11 cellular contexts compared by ENCODE assay signal in the genomic region with DNA sequence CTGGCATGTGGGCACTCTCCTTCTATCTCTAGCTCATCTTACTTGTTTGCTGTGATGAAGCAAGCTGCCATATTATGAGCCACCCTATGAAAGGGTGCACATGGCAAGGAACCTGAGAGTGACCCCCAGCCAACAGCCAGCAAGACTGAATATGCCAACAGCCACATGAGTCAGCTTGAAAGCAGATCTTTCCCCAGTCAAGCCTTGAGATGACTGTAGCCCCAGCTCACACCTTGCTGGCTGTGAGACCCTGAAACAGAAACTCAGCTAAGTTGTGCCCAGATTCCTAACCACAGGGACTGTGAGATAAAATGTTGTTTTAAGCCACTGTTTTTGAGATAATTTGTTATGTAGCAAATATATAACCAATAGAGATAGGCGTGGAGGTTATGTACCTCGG. TPM values are rescaled to one million over a fixed set of nuclear protein-coding genes. Genes with fewer than 3 reads are reported as not detected.
DNase-seq lines count a peak whose midpoint lies in the region; ATAC-seq and TF ChIP-seq lines count a peak whose summit lies in the region.
"Had no signal": no experiment of that assay in that cellular context is flagged by ENCODE, and none has a peak within 500 bp of the region (broad histone marks: within the 10 kb centered on the region; RNA-seq: fewer than 3 reads in every experiment).

No MANE protein-coding gene starts in this region.

- H3K4me3 Mint-ChIP-seq in MCF 10A (ENCODE audit: unreplicated experiment): no peak overlapping the region
- H3K4me3 Mint-ChIP-seq in activated naive CD8-positive, alpha-beta T cell treated with anti-CD3 and anti-CD28 coated beads for 36 hours: no peak overlapping the region
- H3K4me3 Mint-ChIP-seq in stimulated activated naive B cell treated with anti-CD40 and anti-IgM and Interleukin-4, amounts not matched to agents 10 μg/mL and 1 μg/mL and 100 μg/mL, for 72 hours: no peak overlapping the region
- H3K4me3 Mint-ChIP-seq: neural crest cell had no signal

- DNase-seq in MCF 10A (ENCODE audit: unreplicated experiment) (peak; percentile 14), breast epithelium (ENCODE audit: low spot score in 2 of 2) (no peak), AG20443 (ENCODE audit: low spot score) (no peak), UCSD-AML1 (lab: John Stamatoyannopoulos, UW; ENCODE audit: unreplicated experiment) (no peak), NCI-H2227 (lab: John Stamatoyannopoulos, UW; ENCODE audit: unreplicated experiment) (no peak)
- peak; percentile 55 for DNase-seq in activated naive CD8-positive, alpha-beta T cell treated with anti-CD3 and anti-CD28 coated beads for 36 hours
- DNase-seq in stimulated activated naive B cell treated with anti-CD40 and anti-IgM and Interleukin-4, amounts not matched to agents 10 μg/mL and 1 μg/mL and 100 μg/mL, for 72 hours: peak; percentile 11

- no peaks in the 10 kb centered on the region for H3K9me3 Mint-ChIP-seq in MCF 10A (ENCODE audit: unreplicated experiment)
- no peaks in the 10 kb centered on the region for H3K9me3 Mint-ChIP-seq in activated naive CD8-positive, alpha-beta T cell treated with anti-CD3 and anti-CD28 coated beads for 36 hours
- H3K9me3 Mint-ChIP-seq in stimulated activated naive B cell treated with anti-CD40 and anti-IgM and Interleukin-4, amounts not matched to agents 10 μg/mL and 1 μg/mL and 100 μg/mL, for 72 hours: no peaks in the 10 kb centered on the region

- H3K27ac ChIP-seq in breast epithelium: no peak overlapping the region
- H3K27ac ChIP-seq: BLaER1 had no signal

- POLR2A ChIA-PET in MCF 10A (lab: Yijun Ruan, JAX): interaction anchor here (1.2 kb wide), 1 partner anchor 107 kb away, joined by 3 read pairs; the partner anchor contains the start of gene TSPYL2

- no peaks in the 10 kb centered on the region for H3K27me3 ChIP-seq in breast epithelium
- H3K27me3 ChIP-seq: BLaER1 had no signal

- no peaks in the 10 kb centered on the region for H3K4me1 ChIP-seq in breast epithelium
- H3K4me1 ChIP-seq: BLaER1, HAP-1 had no signal

- H3K27ac Mint-ChIP-seq in MCF 10A (ENCODE audit: low read depth, unreplicated experiment): no peak overlapping the region
- H3K27ac Mint-ChIP-seq in activated naive CD8-positive, alpha-beta T cell treated with anti-CD3 and anti-CD28 coated beads for 36 hours: peak overlapping the region; percentile 67
- peak overlapping the region; percentile 31 for H3K27ac Mint-ChIP-seq in stimulated activated naive B cell treated with anti-CD40 and anti-IgM and Interleukin-4, amounts not matched to agents 10 μg/mL and 1 μg/mL and 100 μg/mL, for 72 hours

- TF ChIP-seq CTCF in MCF 10A (IDR thresholded peaks at IDR 0.05; ENCODE audit: unreplicated experiment): no peak
- TF ChIP-seq CTCF in breast epithelium (IDR thresholded peaks at IDR 0.05): no peak

- peaks cover 10% of the 10 kb centered on the region for H3K36me3 ChIP-seq in breast epithelium

- H3K9me3 ChIP-seq in breast epithelium: no peaks in the 10 kb centered on the region
- H3K9me3 ChIP-seq: BLaER1, HAP-1 had no signal

- no peak for TF ChIP-seq POLR2A in breast epithelium (IDR thresholded peaks at IDR 0.05)

- H3K4me3 ChIP-seq in breast epithelium: no peak overlapping the region
- H3K4me3 ChIP-seq: BLaER1, HAP-1 had no signal

- H3K27me3 Mint-ChIP-seq in MCF 10A (ENCODE audit: insufficient read depth, unreplicated experiment): no peaks in the 10 kb centered on the region
- no peaks in the 10 kb centered on the region for H3K27me3 Mint-ChIP-seq in activated naive CD8-positive, alpha-beta T cell treated with anti-CD3 and anti-CD28 coated beads for 36 hours
- no peaks in the 10 kb centered on the region for H3K27me3 Mint-ChIP-seq in stimulated activated naive B cell treated with anti-CD40 and anti-IgM and Interleukin-4, amounts not matched to agents 10 μg/mL and 1 μg/mL and 100 μg/mL, for 72 hours

- no peaks in the 10 kb centered on the region for H3K4me1 Mint-ChIP-seq in MCF 10A (ENCODE audit: insufficient read depth, unreplicated experiment)
- peaks cover 14% of the 10 kb centered on the region for H3K4me1 Mint-ChIP-seq in activated naive CD8-positive, alpha-beta T cell treated with anti-CD3 and anti-CD28 coated beads for 36 hours
- peaks cover 6 to 7% of the 10 kb centered on the region in 2 donors for H3K4me1 Mint-ChIP-seq in stimulated activated naive B cell treated with anti-CD40 and anti-IgM and Interleukin-4, amounts not matched to agents 10 μg/mL and 1 μg/mL and 100 μg/mL, for 72 hours
- H3K4me1 Mint-ChIP-seq: neural crest cell had no signal

- peaks cover 28% of the 10 kb centered on the region for H3K36me3 Mint-ChIP-seq in MCF 10A (ENCODE audit: insufficient read depth, unreplicated experiment)
- peaks cover 3% of the 10 kb centered on the region for H3K36me3 Mint-ChIP-seq in activated naive CD8-positive, alpha-beta T cell treated with anti-CD3 and anti-CD28 coated beads for 36 hours
- H3K36me3 Mint-ChIP-seq in stimulated activated naive B cell treated with anti-CD40 and anti-IgM and Interleukin-4, amounts not matched to agents 10 μg/mL and 1 μg/mL and 100 μg/mL, for 72 hours: peaks cover 5 to 43% of the 10 kb centered on the region in 2 donors

- BruUV-seq in MCF 10A (replicated peaks; lab: Mats Ljungman, UMichigan): TSS peak; percentile 2

- ATAC-seq in HG03095 (IDR thresholded peaks at IDR 0.05; ENCODE audit: unreplicated experiment): peak; percentile 48
- peak; percentile 68 to 83 for ATAC-seq in stimulated activated naive B cell treated with anti-CD40 and anti-IgM and Interleukin-4, amounts not matched to agents 10 μg/mL and 1 μg/mL and 100 μg/mL, for 72 hours (replicated peaks)

- CTCF ChIA-PET in MCF 10A (lab: Yijun Ruan, JAX): no interaction called here

- intact Hi-C loops in MCF 10A (cut with micrococcal nuclease) (no loop called here), breast epithelium (cut with DNase I; ENCODE audit: low total_unique reads) (no loop called here)

RNA-seq across cellular contexts. Expression of gene KDM5C, which starts 36.2 kb away (rescaled TPM):
- total RNA-seq in MCF 10A (2022) (163 and 167 TPM in 2 replicates), breast epithelium (100 to 1,000 TPM in 2 of 3 donors, 10 to 100 TPM in 1; 63.5 to 136 (median 123) TPM)
- 10 to 100 TPM; 78.1 to 78.4 TPM for total RNA-seq in activated naive CD8-positive, alpha-beta T cell treated with anti-CD3 and anti-CD28 coated beads for 36 hours

Comparison
In these comparisons a context has a peak if more than half of its experiments do, and no peak if none do; other contexts are left out.
1. DNase-seq: peak in MCF 10A (single experiment), activated naive CD8-positive, alpha-beta T cell treated with anti-CD3 and anti-CD28 coated beads for 36 hours (single experiment) and stimulated activated naive B cell treated with anti-CD40 and anti-IgM and Interleukin-4, amounts not matched to agents 10 μg/mL and 1 μg/mL and 100 μg/mL, for 72 hours (single experiment); none in breast epithelium (0 of 2), AG20443 (single experiment), UCSD-AML1 (single experiment) and NCI-H2227 (single experiment).